In the genomic region with DNA sequence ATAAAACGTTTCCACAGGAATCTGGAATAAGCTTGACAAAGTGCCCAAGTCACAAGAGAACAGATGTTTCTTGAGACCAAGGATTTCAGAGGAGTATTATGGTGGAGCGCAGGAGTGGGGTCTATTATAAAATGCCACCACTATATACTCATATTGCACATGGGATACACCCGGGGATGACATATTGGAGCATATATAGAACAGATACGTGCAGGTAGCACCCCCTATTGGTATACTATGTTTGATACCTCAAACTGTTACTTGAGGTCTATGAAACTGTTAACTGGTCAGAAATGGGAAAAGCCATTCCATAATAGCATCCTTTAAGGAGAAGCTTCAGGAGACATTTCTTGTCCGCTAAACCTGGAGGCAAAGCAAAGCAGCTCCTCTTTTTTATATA, we compare ENCODE assay signal across 13 cellular contexts.
A peak's percentile ranks its signal among the peaks of the same experiment; 100 is the strongest.
DNase-seq lines count a peak whose midpoint lies in the region; ATAC-seq, FAIRE-seq and TF ChIP-seq lines count a peak whose summit lies in the region.
"Had no signal": no experiment of that assay in that cellular context is flagged by ENCODE, and none has a peak within 500 bp of the region (broad histone marks: within the 10 kb centered on the region; RNA-seq: fewer than 3 reads in every experiment).

No MANE protein-coding gene starts in this region.

- peaks cover 3% of the 10 kb centered on the region for H3K36me3 Mint-ChIP-seq in endodermal cell (ENCODE audit: low read depth)
- H3K36me3 Mint-ChIP-seq: naive B cell had no signal

- no peaks in the 10 kb centered on the region for H3K79me2 ChIP-seq in Loucy (ENCODE audit: insufficient read depth, low read length)

- no peak for FAIRE-seq in A549 (lab: Jason Lieb, UNC)

- H3K27ac Mint-ChIP-seq in endodermal cell = no peak overlapping the region
- H3K27ac Mint-ChIP-seq: activated naive CD4-positive, alpha-beta T cell treated with anti-CD3 and anti-CD28 coated beads for 36 hours; T-helper 17 cell had no signal

- no peak overlapping the region for H3K9ac ChIP-seq in Loucy (ENCODE audit: low read depth, low read length, poor library complexity, severe bottlenecking)
- H3K9ac ChIP-seq in endodermal cell (ENCODE audit: extremely low read depth, low read length, poor library complexity, severe bottlenecking) = no peak overlapping the region

- H3K4me2 ChIP-seq in A549 (no peak overlapping the region), Loucy (ENCODE audit: low read depth, low read length, poor library complexity, severe bottlenecking) (no peak overlapping the region)

- DNase-seq in A549 (ENCODE audit: low read depth in 1 of 2, low spot score in 1 of 2) = peak; percentile 23 to 37
- no peak for DNase-seq in endodermal cell
- DNase-seq in C1 segment of cervical spinal cord (lab: John Stamatoyannopoulos, UW) = no peak
- DNase-seq: activated naive CD4-positive, alpha-beta T cell treated with anti-CD3 and anti-CD28 coated beads for 36 hours; DMS79 treated with DMSO at 0.1 percent for 48 hours; naive B cell; NCI-H1417 treated with DMSO at 0.1 percent for 48 hours; T-helper 17 cell had no signal

- no peak overlapping the region for H3K4me3 Mint-ChIP-seq in endodermal cell
- H3K4me3 Mint-ChIP-seq: activated naive CD4-positive, alpha-beta T cell treated with anti-CD3 and anti-CD28 coated beads for 36 hours; naive B cell; T-helper 17 cell had no signal

- H3K4me3 ChIP-seq in A549 = no peak overlapping the region
- no peak overlapping the region for H3K4me3 ChIP-seq in Loucy (ENCODE audit: low read length, poor library complexity, severe bottlenecking)
- H3K4me3 ChIP-seq in endodermal cell (ENCODE audit: low read length) = no peak overlapping the region

- TF ChIP-seq POLR2A in A549 (IDR thresholded peaks at IDR 0.05; ENCODE audit: low read length) = no peak

- TF ChIP-seq CTCF in A549 (IDR thresholded peaks at IDR 0.05) (peak; percentile 19; the same call in 1 of the 3 replicates), GM12873 (IDR thresholded peaks at IDR 0.05; ENCODE audit: insufficient read depth, low read depth, low read length, missing control alignments) (peak; percentile 52), Loucy (conservative IDR thresholded peaks at IDR 0.05; ENCODE audit: low read length) (peak; percentile 35), endodermal cell (conservative IDR thresholded peaks at IDR 0.05) (peak; percentile 72)

- CTCF ChIA-PET in A549 (lab: Yijun Ruan, JAX) = interaction anchor here (1.6 kb wide), 1 partner anchor 63 kb away, joined by 4 read pairs; no protein-coding TSS in a partner anchor

- H3K36me3 ChIP-seq in Loucy (ENCODE audit: insufficient read depth, low read length) (peaks cover 32% of the 10 kb centered on the region; the same call in 1 of the 2 replicates), endodermal cell (ENCODE audit: control insufficient read depth, insufficient read depth, low read length) (no peaks in the 10 kb centered on the region)

- POLR2A ChIA-PET in A549 (lab: Yijun Ruan, JAX) = no interaction called here

- H4K20me1 ChIP-seq in Loucy (ENCODE audit: insufficient read depth, low read length, poor library complexity, severe bottlenecking) = no peaks in the 10 kb centered on the region

- H3F3A ChIP-seq in Loucy (ENCODE audit: low read depth) = no peaks in the 10 kb centered on the region

- no peak for TF ChIP-seq EP300 in A549 (IDR thresholded peaks at IDR 0.05)

- no peaks in the 10 kb centered on the region for H3K27me3 Mint-ChIP-seq in endodermal cell (ENCODE audit: insufficient read depth)
- H3K27me3 Mint-ChIP-seq: T-helper 17 cell had no signal

- no peak overlapping the region for H2AFZ ChIP-seq in Loucy (ENCODE audit: low read length)

- no peaks in the 10 kb centered on the region for H3K4me1 Mint-ChIP-seq in endodermal cell
- H3K4me1 Mint-ChIP-seq: naive B cell, T-helper 17 cell had no signal

- H3K27ac ChIP-seq in A549 = no peak overlapping the region
- H3K27ac ChIP-seq in endodermal cell (ENCODE audit: low read depth, low read length) = no peak overlapping the region

- no peaks in the 10 kb centered on the region for H3K9me3 ChIP-seq in A549
- no peaks in the 10 kb centered on the region for H3K9me3 ChIP-seq in Loucy (ENCODE audit: insufficient read depth, low read depth, low read length)
- no peaks in the 10 kb centered on the region for H3K9me3 ChIP-seq in endodermal cell (ENCODE audit: control insufficient read depth, low read length)

- no peaks in the 10 kb centered on the region for H3K9me2 ChIP-seq in Loucy (replicated peaks; ENCODE audit: low read depth, low read length)

- H3K27me3 ChIP-seq in Loucy (ENCODE audit: insufficient read depth, low read length, poor library complexity, severe bottlenecking) (no peaks in the 10 kb centered on the region), endodermal cell (ENCODE audit: control insufficient read depth, insufficient read depth, low read length, poor library complexity, severe bottlenecking) (no peaks in the 10 kb centered on the region)

- H3K9me3 Mint-ChIP-seq in endodermal cell = no peaks in the 10 kb centered on the region
- H3K9me3 Mint-ChIP-seq: activated naive CD4-positive, alpha-beta T cell treated with anti-CD3 and anti-CD28 coated beads for 36 hours had no signal

- WGBS in A549 (ENCODE audit: missing lambda C conversion rate) = 17% methylated on average over 5 of the region's 5 CpGs
- 83 to 95% methylated on average over 1 to 3 of the region's 5 CpGs for WGBS in endodermal cell (ENCODE audit: insufficient coverage in 1 of 2, insufficient read length in 1 of 2), 2 experiments

- H3K4me1 ChIP-seq in A549 (no peaks in the 10 kb centered on the region), Loucy (ENCODE audit: insufficient read depth, low read length, poor library complexity, severe bottlenecking) (no peaks in the 10 kb centered on the region), endodermal cell (ENCODE audit: control insufficient read depth, insufficient read depth, low read length) (no peaks in the 10 kb centered on the region)

- peak; percentile 27 to 49; a peak in 2 of 5 replicates for TF ChIP-seq RAD21 in A549 (conservative IDR thresholded peaks at IDR 0.05 in 1 of 2, IDR thresholded peaks at IDR 0.05 in 1 of 2)

- ATAC-seq in A549 = peak in 1 of 2 experiments; percentile 83; a peak in 4 of 6 replicates
- no peak for ATAC-seq in GM19452 (IDR thresholded peaks at IDR 0.05; ENCODE audit: unreplicated experiment)
- no peak for ATAC-seq in HG03432 (IDR thresholded peaks at IDR 0.05; ENCODE audit: unreplicated experiment)
- no peak for ATAC-seq in GM21390 (IDR thresholded peaks at IDR 0.05; ENCODE audit: unreplicated experiment)
- ATAC-seq: T-helper 17 cell had no signal

TF ChIP-seq in A549, 52 proteins besides CTCF, POLR2A, EP300 and RAD21:
- TF ChIP-seq ZFP36 (IDR thresholded peaks at IDR 0.05; ENCODE audit: borderline replicate concordance, partially characterized antibody) (no peak), FOXS1 (CRISPR knock-in tag; IDR thresholded peaks at IDR 0.05) (no peak), EHMT2 (IDR thresholded peaks at IDR 0.05; ENCODE audit: low read depth) (no peak), ZSCAN20 (CRISPR knock-in tag; IDR thresholded peaks at IDR 0.05) (no peak), CEBPB (IDR thresholded peaks at IDR 0.05) (no peak)
- TF ChIP-seq, protein P1, sequence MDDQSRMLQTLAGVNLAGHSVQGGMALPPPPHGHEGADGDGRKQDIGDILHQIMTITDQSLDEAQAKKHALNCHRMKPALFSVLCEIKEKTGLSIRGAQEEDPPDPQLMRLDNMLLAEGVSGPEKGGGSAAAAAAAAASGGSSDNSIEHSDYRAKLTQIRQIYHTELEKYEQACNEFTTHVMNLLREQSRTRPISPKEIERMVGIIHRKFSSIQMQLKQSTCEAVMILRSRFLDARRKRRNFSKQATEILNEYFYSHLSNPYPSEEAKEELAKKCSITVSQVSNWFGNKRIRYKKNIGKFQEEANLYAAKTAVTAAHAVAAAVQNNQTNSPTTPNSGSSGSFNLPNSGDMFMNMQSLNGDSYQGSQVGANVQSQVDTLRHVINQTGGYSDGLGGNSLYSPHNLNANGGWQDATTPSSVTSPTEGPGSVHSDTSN (IDR thresholded peaks at IDR 0.05) = no peak
- TF ChIP-seq, protein P2, sequence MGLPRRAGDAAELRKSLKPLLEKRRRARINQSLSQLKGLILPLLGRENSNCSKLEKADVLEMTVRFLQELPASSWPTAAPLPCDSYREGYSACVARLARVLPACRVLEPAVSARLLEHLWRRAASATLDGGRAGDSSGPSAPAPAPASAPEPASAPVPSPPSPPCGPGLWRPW (IDR thresholded peaks at IDR 0.05) = no peak
TF ChIP-seq in A549: peak in this region for 0.

Comparison
In these comparisons a context has a peak if more than half of its experiments do, and no peak if none do; other contexts are left out.
1. DNase-seq: peak in A549 (2 of 2); none in endodermal cell (single experiment) and C1 segment of cervical spinal cord (0 of 14).
2. CTCF ChIP-seq: peak in every context shown above with its lines; median percentile 72 in endodermal cell; 52 in GM12873; 35 in Loucy; 19 in A549.